ENCODE assay signal across 20 cellular contexts in genomic region chr1:198203434-198203833, GRCh38. TPM values are rescaled to one million over a fixed set of nuclear protein-coding genes. Genes with fewer than 3 reads are reported as not detected.
DNase-seq lines count a peak whose midpoint lies in the region; ATAC-seq and TF ChIP-seq lines count a peak whose summit lies in the region.
"Had no signal": no experiment of that assay in that cellular context is flagged by ENCODE, and none has a peak within 500 bp of the region (broad histone marks: within the 10 kb centered on the region; RNA-seq: fewer than 3 reads in every experiment).

No MANE protein-coding gene starts in this region.

- ATAC-seq in activated T-cell treated with anti-CD3 and anti-CD28 coated beads, Interleukin-2, amount 50 U/mL, for 72 hours (replicated peaks in 1 of 2) = no peak
- no peak for ATAC-seq in activated T-cell treated with anti-CD3 and anti-CD28 coated beads, Interleukin-2, amount 50 U/mL, for 4 hours
- ATAC-seq in T-helper 17 cell = no peak
- ATAC-seq in HG03039 (IDR thresholded peaks at IDR 0.05; ENCODE audit: unreplicated experiment) = no peak
- ATAC-seq in HG03432 (IDR thresholded peaks at IDR 0.05; ENCODE audit: unreplicated experiment) = no peak
- ATAC-seq: heart right ventricle had no signal

- no peaks in the 10 kb centered on the region for H3K27me3 ChIP-seq in endodermal cell (ENCODE audit: control insufficient read depth, insufficient read depth, low read length, poor library complexity, severe bottlenecking)
- H3K27me3 ChIP-seq: breast epithelium, heart right ventricle, neural progenitor cell, uterus had no signal

- no peak overlapping the region for H3K9ac ChIP-seq in endodermal cell (ENCODE audit: extremely low read depth, low read length, poor library complexity, severe bottlenecking)
- H3K9ac ChIP-seq: neural progenitor cell had no signal

- H3K9me3 Mint-ChIP-seq in activated T-cell treated with anti-CD3 and anti-CD28 coated beads, Interleukin-2, amount 50 U/mL, for 72 hours = no peaks in the 10 kb centered on the region
- no peaks in the 10 kb centered on the region for H3K9me3 Mint-ChIP-seq in activated T-cell treated with anti-CD3 and anti-CD28 coated beads, Interleukin-2, amount 50 U/mL, for 4 hours
- H3K9me3 Mint-ChIP-seq in endodermal cell = peaks cover 4% of the 10 kb centered on the region
- H3K9me3 Mint-ChIP-seq: H9 had no signal

- peaks cover 0 to 2% of the 10 kb centered on the region in 2 donors for H3K36me3 Mint-ChIP-seq in activated T-cell treated with anti-CD3 and anti-CD28 coated beads, Interleukin-2, amount 50 U/mL, for 72 hours (ENCODE audit: insufficient read depth in 2 of 2)
- H3K36me3 Mint-ChIP-seq in activated T-cell treated with anti-CD3 and anti-CD28 coated beads, Interleukin-2, amount 50 U/mL, for 4 hours (ENCODE audit: insufficient read depth) = peaks cover 6% of the 10 kb centered on the region
- H3K36me3 Mint-ChIP-seq in T-helper 17 cell (ENCODE audit: low read depth) (peaks cover 2% of the 10 kb centered on the region), endodermal cell (ENCODE audit: low read depth) (peaks cover 9% of the 10 kb centered on the region)

- WGBS in endodermal cell (ENCODE audit: insufficient coverage in 1 of 2, insufficient read length in 1 of 2), 2 experiments = 93 to 100% methylated on average over 1 of the region's 1 CpG

- no peak overlapping the region for H3K4me3 ChIP-seq in endodermal cell (ENCODE audit: low read length)
- H3K4me3 ChIP-seq: breast epithelium, heart right ventricle, neural progenitor cell, uterus had no signal

- no peak overlapping the region for H3K27ac ChIP-seq in endodermal cell (ENCODE audit: low read depth, low read length)
- H3K27ac ChIP-seq: breast epithelium, neural progenitor cell, uterus had no signal

- H3K4me3 Mint-ChIP-seq in activated T-cell treated with anti-CD3 and anti-CD28 coated beads, Interleukin-2, amount 50 U/mL, for 72 hours = peak overlapping the region; percentile 54 to 81
- no peak overlapping the region for H3K4me3 Mint-ChIP-seq in activated T-cell treated with anti-CD3 and anti-CD28 coated beads, Interleukin-2, amount 50 U/mL, for 4 hours
- H3K4me3 Mint-ChIP-seq in T-helper 17 cell (peak overlapping the region; percentile 28), endodermal cell (no peak overlapping the region)
- H3K4me3 Mint-ChIP-seq: CD14-positive monocyte, H9, neural progenitor cell had no signal

- no peaks in the 10 kb centered on the region for H3K4me1 ChIP-seq in endodermal cell (ENCODE audit: control insufficient read depth, insufficient read depth, low read length)
- H3K4me1 ChIP-seq: breast epithelium, neural progenitor cell, uterus had no signal

- no peak for DNase-seq in activated T-cell treated with anti-CD3 and anti-CD28 coated beads, Interleukin-2, amount 50 U/mL, for 72 hours
- no peak for DNase-seq in activated T-cell treated with anti-CD3 and anti-CD28 coated beads, Interleukin-2, amount 50 U/mL, for 4 hours
- DNase-seq in T-helper 17 cell (no peak), endodermal cell (no peak), pons (ENCODE audit: low spot score) (peak; percentile 67), NCI-H1105 treated with DMSO at 0.1 percent for 48 hours (lab: John Stamatoyannopoulos, UW) (no peak)
- DNase-seq: activated naive CD4-positive, alpha-beta T cell; DMS79; effector CD4-positive, alpha-beta T cell; H9; heart right ventricle; mammary epithelial cell; NCI-H146; Right ventricle myocardium superior; uterus had no signal

- peaks cover 74% of the 10 kb centered on the region for H3K4me1 Mint-ChIP-seq in activated T-cell treated with anti-CD3 and anti-CD28 coated beads, Interleukin-2, amount 50 U/mL, for 72 hours (ENCODE audit: low read depth)
- H3K4me1 Mint-ChIP-seq in activated T-cell treated with anti-CD3 and anti-CD28 coated beads, Interleukin-2, amount 50 U/mL, for 4 hours (ENCODE audit: low read depth) = peaks cover 72% of the 10 kb centered on the region
- H3K4me1 Mint-ChIP-seq in T-helper 17 cell (peaks cover 47% of the 10 kb centered on the region), endodermal cell (peaks cover 9% of the 10 kb centered on the region)

- no peaks in the 10 kb centered on the region for H3K27me3 Mint-ChIP-seq in activated T-cell treated with anti-CD3 and anti-CD28 coated beads, Interleukin-2, amount 50 U/mL, for 72 hours (ENCODE audit: low read depth)
- H3K27me3 Mint-ChIP-seq in activated T-cell treated with anti-CD3 and anti-CD28 coated beads, Interleukin-2, amount 50 U/mL, for 4 hours (ENCODE audit: low read depth) = no peaks in the 10 kb centered on the region
- H3K27me3 Mint-ChIP-seq in T-helper 17 cell = no peaks in the 10 kb centered on the region
- no peaks in the 10 kb centered on the region for H3K27me3 Mint-ChIP-seq in endodermal cell (ENCODE audit: insufficient read depth)

- H3K27ac Mint-ChIP-seq in activated T-cell treated with anti-CD3 and anti-CD28 coated beads, Interleukin-2, amount 50 U/mL, for 72 hours = peak overlapping the region; percentile 84
- H3K27ac Mint-ChIP-seq in T-helper 17 cell (peak overlapping the region; percentile 72), endodermal cell (peak overlapping the region; percentile 55)
- H3K27ac Mint-ChIP-seq: neural progenitor cell had no signal

- TF ChIP-seq CTCF in endodermal cell (conservative IDR thresholded peaks at IDR 0.05) = no peak

- H3K9me3 ChIP-seq in T-helper 17 cell (ENCODE audit: control insufficient read depth, low read length, poor library complexity, severe bottlenecking) (no peaks in the 10 kb centered on the region), endodermal cell (ENCODE audit: control insufficient read depth, low read length) (no peaks in the 10 kb centered on the region)
- H3K9me3 ChIP-seq: breast epithelium, heart right ventricle, uterus had no signal

- no peaks in the 10 kb centered on the region for H3K36me3 ChIP-seq in endodermal cell (ENCODE audit: control insufficient read depth, insufficient read depth, low read length)
- H3K36me3 ChIP-seq: breast epithelium, heart right ventricle, neural progenitor cell, uterus had no signal

RNA-seq across cellular contexts. Expression of gene NEK7, which starts 46.6 kb away (rescaled TPM):
- total RNA-seq in activated T-cell treated with anti-CD3 and anti-CD28 coated beads, Interleukin-2, amount 50 U/mL, for 72 hours = 10 to 100 TPM; 55.9 to 64.9 TPM
- 10 to 100 TPM; 62.3 to 72.1 (median 62.9) TPM for total RNA-seq in activated T-cell treated with anti-CD3 and anti-CD28 coated beads, Interleukin-2, amount 50 U/mL, for 4 hours
- 10 to 100 TPM; 42.1 to 50.4 TPM for total RNA-seq in T-helper 17 cell
- total RNA-seq in endodermal cell = 10 to 100 TPM; 24.2 to 26.8 TPM
- polyA plus RNA-seq in endodermal cell (2013, experiment 1 of 2) = 21.3 TPM
- 23.9 TPM for polyA plus RNA-seq in endodermal cell (2013, experiment 2 of 2)

Comparison
In these comparisons a context has a peak if more than half of its experiments do, and no peak if none do; other contexts are left out.
1. H3K4me3 Mint-ChIP-seq: peak in activated T-cell treated with anti-CD3 and anti-CD28 coated beads, Interleukin-2, amount 50 U/mL, for 72 hours (2 of 2) and T-helper 17 cell (single experiment); none in activated T-cell treated with anti-CD3 and anti-CD28 coated beads, Interleukin-2, amount 50 U/mL, for 4 hours (single experiment) and endodermal cell (single experiment).
2. Peak in every context shown above with its lines, with median percentiles within 50 percentile points of each other: H3K27ac Mint-ChIP-seq.